ENCODE assay signal across 15 cellular contexts in genomic region chr5:65141487-65141886, GRCh38.
DNase-seq lines count a peak whose midpoint lies in the region; ATAC-seq and TF ChIP-seq lines count a peak whose summit lies in the region.
"Had no signal": no experiment of that assay in that cellular context is flagged by ENCODE, and none has a peak within 500 bp of the region (broad histone marks: within the 10 kb centered on the region; RNA-seq: fewer than 3 reads in every experiment).

No MANE protein-coding gene starts in this region.

- peaks cover 57% of the 10 kb centered on the region for H3K4me1 Mint-ChIP-seq in HFFc6 (ENCODE audit: low read depth)
- no peaks in the 10 kb centered on the region for H3K4me1 Mint-ChIP-seq in activated T-cell treated with anti-CD3 and anti-CD28 coated beads, Interleukin-2, amount 50 U/mL, for 72 hours (ENCODE audit: low read depth)
- H3K4me1 Mint-ChIP-seq: activated naive CD4-positive, alpha-beta T cell treated with anti-CD3 and anti-CD28 coated beads, Interleukin-2, amount 10 ng/mL, durations not matched to agents 7 days and 5 days had no signal

- peak overlapping the region; percentile 96 for H3K27ac ChIP-seq in mesodermal cell (ENCODE audit: low read depth, low read length, severe bottlenecking)
- H3K27ac ChIP-seq: BLaER1, esophagus muscularis mucosa, heart right ventricle, tibial nerve had no signal

- H3K9me3 ChIP-seq in mesodermal cell (ENCODE audit: control insufficient read depth, low read length), result no peaks in the 10 kb centered on the region
- H3K9me3 ChIP-seq: BLaER1, esophagus muscularis mucosa, heart right ventricle, tibial nerve had no signal

- no peak for DNase-seq in HFFc6
- DNase-seq in NCI-H1694 treated with DMSO at 0.1 percent for 48 hours (lab: John Stamatoyannopoulos, UW), result peak; percentile 6
- peak; percentile 25 for DNase-seq in RPMI7951 (ENCODE audit: low read depth)
- DNase-seq in OCI-M1 (lab: John Stamatoyannopoulos, UW), result no peak
- DNase-seq in activated T-cell treated with anti-CD3 and anti-CD28 coated beads, Interleukin-2, amount 50 U/mL, for 72 hours, result no peak
- DNase-seq: activated naive CD4-positive, alpha-beta T cell treated with anti-CD3 and anti-CD28 coated beads, Interleukin-2, amount 10 ng/mL, durations not matched to agents 7 days and 5 days; DMS79; heart right ventricle; SIG-M5 had no signal

- H3K27ac Mint-ChIP-seq in HFFc6, result peak overlapping the region; percentile 62
- H3K27ac Mint-ChIP-seq in activated T-cell treated with anti-CD3 and anti-CD28 coated beads, Interleukin-2, amount 50 U/mL, for 72 hours, result no peak overlapping the region
- H3K27ac Mint-ChIP-seq: activated naive CD4-positive, alpha-beta T cell treated with anti-CD3 and anti-CD28 coated beads, Interleukin-2, amount 10 ng/mL, durations not matched to agents 7 days and 5 days had no signal

- no peaks in the 10 kb centered on the region for H3K36me3 ChIP-seq in mesodermal cell (ENCODE audit: control insufficient read depth, insufficient read depth, low read length)
- H3K36me3 ChIP-seq: BLaER1, esophagus muscularis mucosa, heart right ventricle, tibial nerve had no signal

- peaks cover 14% of the 10 kb centered on the region for H3K36me3 Mint-ChIP-seq in HFFc6 (ENCODE audit: low read depth)
- peaks cover 0 to 2% of the 10 kb centered on the region in 2 donors for H3K36me3 Mint-ChIP-seq in activated T-cell treated with anti-CD3 and anti-CD28 coated beads, Interleukin-2, amount 50 U/mL, for 72 hours (ENCODE audit: insufficient read depth in 2 of 2)
- H3K36me3 Mint-ChIP-seq: activated naive CD4-positive, alpha-beta T cell treated with anti-CD3 and anti-CD28 coated beads, Interleukin-2, amount 10 ng/mL, durations not matched to agents 7 days and 5 days had no signal

- no peaks in the 10 kb centered on the region for H3K9me3 Mint-ChIP-seq in HFFc6
- H3K9me3 Mint-ChIP-seq in activated T-cell treated with anti-CD3 and anti-CD28 coated beads, Interleukin-2, amount 50 U/mL, for 72 hours, result no peaks in the 10 kb centered on the region
- H3K9me3 Mint-ChIP-seq: activated naive CD4-positive, alpha-beta T cell treated with anti-CD3 and anti-CD28 coated beads, Interleukin-2, amount 10 ng/mL, durations not matched to agents 7 days and 5 days had no signal

- no peak for TF ChIP-seq CTCF in HFFc6 (IDR thresholded peaks at IDR 0.05)

- no peak overlapping the region for H3K4me3 ChIP-seq in mesodermal cell (ENCODE audit: extremely low read depth, insufficient read depth, low read length, poor library complexity, severe bottlenecking)
- H3K4me3 ChIP-seq: BLaER1, esophagus muscularis mucosa, heart right ventricle, tibial nerve had no signal

- peak overlapping the region; percentile 54 for H3K4me3 Mint-ChIP-seq in HFFc6
- H3K4me3 Mint-ChIP-seq in activated T-cell treated with anti-CD3 and anti-CD28 coated beads, Interleukin-2, amount 50 U/mL, for 72 hours, result no peak overlapping the region
- H3K4me3 Mint-ChIP-seq: activated naive CD4-positive, alpha-beta T cell treated with anti-CD3 and anti-CD28 coated beads, Interleukin-2, amount 10 ng/mL, durations not matched to agents 7 days and 5 days had no signal

- peaks cover 36% of the 10 kb centered on the region for H3K4me1 ChIP-seq in mesodermal cell (ENCODE audit: control insufficient read depth, insufficient read depth, low read length, poor library complexity, severe bottlenecking)
- H3K4me1 ChIP-seq: BLaER1 had no signal

- no peak for ATAC-seq in HG02852 (IDR thresholded peaks at IDR 0.05; ENCODE audit: unreplicated experiment)
- ATAC-seq in GM21360 (IDR thresholded peaks at IDR 0.05; ENCODE audit: unreplicated experiment), result no peak
- no peak for ATAC-seq in activated T-cell treated with anti-CD3 and anti-CD28 coated beads, Interleukin-2, amount 50 U/mL, for 72 hours (replicated peaks in 1 of 2)
- ATAC-seq: heart right ventricle had no signal

- peaks cover 3% of the 10 kb centered on the region; the same call in 1 of the 2 replicates for H3K27me3 Mint-ChIP-seq in HFFc6 (ENCODE audit: insufficient read depth)
- peaks cover 9% of the 10 kb centered on the region for H3K27me3 Mint-ChIP-seq in activated T-cell treated with anti-CD3 and anti-CD28 coated beads, Interleukin-2, amount 50 U/mL, for 72 hours (ENCODE audit: low read depth)
- H3K27me3 Mint-ChIP-seq: activated naive CD4-positive, alpha-beta T cell treated with anti-CD3 and anti-CD28 coated beads, Interleukin-2, amount 10 ng/mL, durations not matched to agents 7 days and 5 days had no signal

Comparison
In these comparisons a context has a peak if more than half of its experiments do, and no peak if none do; other contexts are left out.
1. DNase-seq: peak in NCI-H1694 treated with DMSO at 0.1 percent for 48 hours (single experiment) and RPMI7951 (single experiment); none in HFFc6 (single experiment), OCI-M1 (single experiment) and activated T-cell treated with anti-CD3 and anti-CD28 coated beads, Interleukin-2, amount 50 U/mL, for 72 hours (0 of 2).